1 cellular context compared by ENCODE assay signal in the genomic region with DNA sequence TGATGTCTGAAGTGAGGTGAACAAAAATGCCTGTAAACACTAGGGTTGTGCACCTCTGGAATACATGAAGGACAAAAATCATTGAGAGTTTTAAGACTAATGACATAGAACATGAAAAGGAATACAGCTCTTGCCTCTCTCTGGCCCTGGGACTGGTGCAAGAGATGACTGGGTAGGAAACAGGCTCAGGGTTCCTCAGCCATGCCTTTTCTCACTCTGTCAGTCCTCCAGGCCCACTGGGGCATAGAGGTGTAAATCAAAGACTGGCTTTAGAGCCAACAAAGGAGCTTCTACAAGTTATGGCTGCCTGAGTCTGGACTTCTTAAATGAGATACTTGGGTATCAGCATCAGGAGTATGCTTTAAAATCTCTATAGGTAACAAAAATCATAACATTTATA.
TF ChIP-seq lines count a peak whose summit lies in the region.

No MANE protein-coding gene starts in this region.

TF ChIP-seq in GM12878, 131 proteins besides CTCF, POLR2A, EP300 and RAD21 (continued from another document):
- TF ChIP-seq, protein P1, sequence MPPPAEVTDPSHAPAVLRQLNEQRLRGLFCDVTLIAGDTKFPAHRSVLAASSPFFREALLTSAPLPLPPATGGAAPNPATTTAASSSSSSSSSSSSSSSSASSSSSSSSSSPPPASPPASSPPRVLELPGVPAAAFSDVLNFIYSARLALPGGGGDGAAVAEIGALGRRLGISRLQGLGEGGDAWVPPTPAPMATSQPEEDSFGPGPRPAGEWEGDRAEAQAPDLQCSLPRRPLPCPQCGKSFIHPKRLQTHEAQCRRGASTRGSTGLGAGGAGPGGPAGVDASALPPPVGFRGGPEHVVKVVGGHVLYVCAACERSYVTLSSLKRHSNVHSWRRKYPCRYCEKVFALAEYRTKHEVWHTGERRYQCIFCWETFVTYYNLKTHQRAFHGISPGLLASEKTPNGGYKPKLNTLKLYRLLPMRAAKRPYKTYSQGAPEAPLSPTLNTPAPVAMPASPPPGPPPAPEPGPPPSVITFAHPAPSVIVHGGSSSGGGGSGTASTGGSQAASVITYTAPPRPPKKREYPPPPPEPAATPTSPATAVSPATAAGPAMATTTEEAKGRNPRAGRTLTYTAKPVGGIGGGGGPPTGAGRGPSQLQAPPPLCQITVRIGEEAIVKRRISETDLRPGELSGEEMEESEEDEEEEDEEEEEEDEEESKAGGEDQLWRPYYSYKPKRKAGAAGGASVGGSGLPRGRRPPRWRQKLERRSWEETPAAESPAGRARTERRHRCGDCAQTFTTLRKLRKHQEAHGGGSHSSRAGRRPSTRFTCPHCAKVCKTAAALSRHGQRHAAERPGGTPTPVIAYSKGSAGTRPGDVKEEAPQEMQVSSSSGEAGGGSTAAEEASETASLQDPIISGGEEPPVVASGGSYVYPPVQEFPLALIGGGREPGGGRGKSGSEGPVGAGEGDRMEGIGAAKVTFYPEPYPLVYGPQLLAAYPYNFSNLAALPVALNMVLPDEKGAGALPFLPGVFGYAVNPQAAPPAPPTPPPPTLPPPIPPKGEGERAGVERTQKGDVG (CRISPR knock-in tag; IDR thresholded peaks at IDR 0.05) = no peak
- TF ChIP-seq RFX5 (IDR thresholded peaks at IDR 0.05; ENCODE audit: low read depth, low read length) = no peak
- no peak for TF ChIP-seq NR2F1 (conservative IDR thresholded peaks at IDR 0.05)
- TF ChIP-seq RELA (IDR thresholded peaks at IDR 0.05; ENCODE audit: borderline replicate concordance, partially characterized antibody) = no peak
- TF ChIP-seq IKZF1 (conservative IDR thresholded peaks at IDR 0.05) = no peak
- TF ChIP-seq, protein P2, sequence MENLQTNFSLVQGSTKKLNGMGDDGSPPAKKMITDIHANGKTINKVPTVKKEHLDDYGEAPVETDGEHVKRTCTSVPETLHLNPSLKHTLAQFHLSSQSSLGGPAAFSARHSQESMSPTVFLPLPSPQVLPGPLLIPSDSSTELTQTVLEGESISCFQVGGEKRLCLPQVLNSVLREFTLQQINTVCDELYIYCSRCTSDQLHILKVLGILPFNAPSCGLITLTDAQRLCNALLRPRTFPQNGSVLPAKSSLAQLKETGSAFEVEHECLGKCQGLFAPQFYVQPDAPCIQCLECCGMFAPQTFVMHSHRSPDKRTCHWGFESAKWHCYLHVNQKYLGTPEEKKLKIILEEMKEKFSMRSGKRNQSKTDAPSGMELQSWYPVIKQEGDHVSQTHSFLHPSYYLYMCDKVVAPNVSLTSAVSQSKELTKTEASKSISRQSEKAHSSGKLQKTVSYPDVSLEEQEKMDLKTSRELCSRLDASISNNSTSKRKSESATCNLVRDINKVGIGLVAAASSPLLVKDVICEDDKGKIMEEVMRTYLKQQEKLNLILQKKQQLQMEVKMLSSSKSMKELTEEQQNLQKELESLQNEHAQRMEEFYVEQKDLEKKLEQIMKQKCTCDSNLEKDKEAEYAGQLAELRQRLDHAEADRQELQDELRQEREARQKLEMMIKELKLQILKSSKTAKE (IDR thresholded peaks at IDR 0.05; ENCODE audit: low read depth, poor library complexity, severe bottlenecking) = no peak
- no peak for TF ChIP-seq PAX5 (IDR thresholded peaks at IDR 0.05; ENCODE audit: borderline replicate concordance, low read depth, low read length)
- TF ChIP-seq KDM1A (IDR thresholded peaks at IDR 0.05; ENCODE audit: borderline replicate concordance) = no peak
- TF ChIP-seq, protein P3, sequence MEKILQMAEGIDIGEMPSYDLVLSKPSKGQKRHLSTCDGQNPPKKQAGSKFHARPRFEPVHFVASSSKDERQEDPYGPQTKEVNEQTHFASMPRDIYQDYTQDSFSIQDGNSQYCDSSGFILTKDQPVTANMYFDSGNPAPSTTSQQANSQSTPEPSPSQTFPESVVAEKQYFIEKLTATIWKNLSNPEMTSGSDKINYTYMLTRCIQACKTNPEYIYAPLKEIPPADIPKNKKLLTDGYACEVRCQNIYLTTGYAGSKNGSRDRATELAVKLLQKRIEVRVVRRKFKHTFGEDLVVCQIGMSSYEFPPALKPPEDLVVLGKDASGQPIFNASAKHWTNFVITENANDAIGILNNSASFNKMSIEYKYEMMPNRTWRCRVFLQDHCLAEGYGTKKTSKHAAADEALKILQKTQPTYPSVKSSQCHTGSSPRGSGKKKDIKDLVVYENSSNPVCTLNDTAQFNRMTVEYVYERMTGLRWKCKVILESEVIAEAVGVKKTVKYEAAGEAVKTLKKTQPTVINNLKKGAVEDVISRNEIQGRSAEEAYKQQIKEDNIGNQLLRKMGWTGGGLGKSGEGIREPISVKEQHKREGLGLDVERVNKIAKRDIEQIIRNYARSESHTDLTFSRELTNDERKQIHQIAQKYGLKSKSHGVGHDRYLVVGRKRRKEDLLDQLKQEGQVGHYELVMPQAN (conservative IDR thresholded peaks at IDR 0.05) = no peak
- no peak for TF ChIP-seq NFYA (IDR thresholded peaks at IDR 0.05; ENCODE audit: borderline replicate concordance, low read depth, low read length)
- no peak for TF ChIP-seq BMI1 (IDR thresholded peaks at IDR 0.05; ENCODE audit: borderline replicate concordance)
- TF ChIP-seq CEBPB (IDR thresholded peaks at IDR 0.05; ENCODE audit: borderline replicate concordance in 1 of 2, low read depth in 2 of 2, low read length in 2 of 2) = no peak
- TF ChIP-seq TCF7 (IDR thresholded peaks at IDR 0.05; ENCODE audit: borderline replicate concordance) = no peak
- no peak for TF ChIP-seq ESRRA (IDR thresholded peaks at IDR 0.05; ENCODE audit: low read length)
- TF ChIP-seq, protein P4, sequence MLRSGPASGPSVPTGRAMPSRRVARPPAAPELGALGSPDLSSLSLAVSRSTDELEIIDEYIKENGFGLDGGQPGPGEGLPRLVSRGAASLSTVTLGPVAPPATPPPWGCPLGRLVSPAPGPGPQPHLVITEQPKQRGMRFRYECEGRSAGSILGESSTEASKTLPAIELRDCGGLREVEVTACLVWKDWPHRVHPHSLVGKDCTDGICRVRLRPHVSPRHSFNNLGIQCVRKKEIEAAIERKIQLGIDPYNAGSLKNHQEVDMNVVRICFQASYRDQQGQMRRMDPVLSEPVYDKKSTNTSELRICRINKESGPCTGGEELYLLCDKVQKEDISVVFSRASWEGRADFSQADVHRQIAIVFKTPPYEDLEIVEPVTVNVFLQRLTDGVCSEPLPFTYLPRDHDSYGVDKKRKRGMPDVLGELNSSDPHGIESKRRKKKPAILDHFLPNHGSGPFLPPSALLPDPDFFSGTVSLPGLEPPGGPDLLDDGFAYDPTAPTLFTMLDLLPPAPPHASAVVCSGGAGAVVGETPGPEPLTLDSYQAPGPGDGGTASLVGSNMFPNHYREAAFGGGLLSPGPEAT (IDR thresholded peaks at IDR 0.05; ENCODE audit: low read depth) = no peak
- TF ChIP-seq CBX3 (IDR thresholded peaks at IDR 0.05; ENCODE audit: borderline replicate concordance, low read depth) = no peak
